11 cellular contexts compared by ENCODE assay signal in the genomic region with DNA sequence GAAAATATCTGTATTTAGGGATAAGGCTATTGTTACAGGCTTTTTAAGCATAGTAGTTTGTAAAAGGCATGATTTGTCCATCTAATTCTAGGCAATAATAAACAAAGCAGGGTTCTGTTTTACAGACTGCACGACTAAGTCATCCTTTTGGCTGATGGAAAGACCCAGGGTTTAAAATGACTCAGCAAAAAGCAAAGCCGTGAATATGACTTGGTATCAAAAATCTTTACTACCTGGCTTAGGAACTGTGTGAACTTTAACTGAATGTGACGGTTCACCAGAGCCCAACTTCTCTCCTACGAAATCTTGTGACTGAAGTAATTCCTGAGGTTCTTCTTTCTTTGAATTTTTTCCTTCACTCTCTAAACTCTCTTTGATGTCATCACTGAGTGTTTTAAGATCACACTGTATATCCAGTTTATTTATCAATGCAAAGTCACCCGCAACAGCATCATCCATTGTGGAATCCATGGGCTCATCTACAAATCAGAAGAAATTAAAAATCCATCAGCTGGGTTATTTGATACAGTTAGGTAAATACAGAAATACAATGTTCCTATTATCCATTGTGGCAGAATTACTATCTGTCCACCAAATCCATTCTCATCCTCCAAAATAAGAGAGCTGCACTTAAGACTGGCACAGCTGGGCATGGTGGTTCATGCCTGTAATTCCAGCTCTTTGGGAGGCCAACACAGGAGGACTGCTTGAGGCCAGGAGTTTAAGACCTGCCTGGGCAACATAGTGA. TPM values are rescaled to one million over a fixed set of nuclear protein-coding genes. Genes with fewer than 3 reads are reported as not detected.
DNase-seq lines count a peak whose midpoint lies in the region; ATAC-seq, FAIRE-seq and TF ChIP-seq lines count a peak whose summit lies in the region.
"Had no signal": no experiment of that assay in that cellular context is flagged by ENCODE, and none has a peak within 500 bp of the region (broad histone marks: within the 10 kb centered on the region; RNA-seq: fewer than 3 reads in every experiment).

No MANE protein-coding gene starts in this region.

- no peak for TF ChIP-seq RAD21 in A549 (conservative IDR thresholded peaks at IDR 0.05 in 1 of 2, IDR thresholded peaks at IDR 0.05 in 1 of 2)

- no peak for TF ChIP-seq EP300 in A549 (IDR thresholded peaks at IDR 0.05)

- FAIRE-seq in A549 (lab: Jason Lieb, UNC), result peak; percentile 28

- no peaks in the 10 kb centered on the region for H3K9me3 ChIP-seq in A549
- H3K9me3 ChIP-seq in HUES6 (ENCODE audit: control insufficient read depth, insufficient read depth, low read depth, low read length), result no peaks in the 10 kb centered on the region
- no peaks in the 10 kb centered on the region for H3K9me3 ChIP-seq in WERI-Rb-1 (ENCODE audit: severe bottlenecking)

- in situ Hi-C loops in GM13976 (cut with MboI; ENCODE audit: low sequenced_read_pairs, unreplicated experiment), result no loop called here

- peaks cover 30% of the 10 kb centered on the region for H3K36me3 Mint-ChIP-seq in progenitor cell of endocrine pancreas (ENCODE audit: insufficient read depth)

- no peak for TF ChIP-seq POLR2A in A549 (IDR thresholded peaks at IDR 0.05; ENCODE audit: low read length)

- H3K9me3 Mint-ChIP-seq in progenitor cell of endocrine pancreas (ENCODE audit: low read depth), result no peaks in the 10 kb centered on the region

- POLR2A ChIA-PET in A549 (lab: Yijun Ruan, JAX), result no interaction called here

- H3K27me3 Mint-ChIP-seq in progenitor cell of endocrine pancreas, result no peaks in the 10 kb centered on the region

- H3K4me1 ChIP-seq in A549 (peaks cover 20% of the 10 kb centered on the region), HUES6 (ENCODE audit: control insufficient read depth, insufficient read depth, low read length) (no peaks in the 10 kb centered on the region; the same call in 1 of the 2 replicates)

- no peaks in the 10 kb centered on the region for H3K4me1 Mint-ChIP-seq in progenitor cell of endocrine pancreas (ENCODE audit: low read depth)

- peak; percentile 56 to 80; a peak in 4 of 6 replicates for ATAC-seq in A549
- no peak for ATAC-seq in GM21423 (IDR thresholded peaks at IDR 0.05; ENCODE audit: unreplicated experiment)
- no peak for ATAC-seq in GM18870 (IDR thresholded peaks at IDR 0.05; ENCODE audit: unreplicated experiment)

- H3K4me3 ChIP-seq in A549 (no peak overlapping the region), HUES6 (ENCODE audit: low read depth, low read length) (no peak overlapping the region), fibroblast of pulmonary artery (replicated peaks; ENCODE audit: low read depth, low read length) (no peak overlapping the region), WERI-Rb-1 (ENCODE audit: low read depth, low read length) (no peak overlapping the region)

- H3K36me3 ChIP-seq in HUES6 (ENCODE audit: control insufficient read depth, insufficient read depth, low read length), result peaks cover 38% of the 10 kb centered on the region
- H3K36me3 ChIP-seq in WERI-Rb-1, result peaks cover 39% of the 10 kb centered on the region

- peak overlapping the region; percentile 45 for H3K4me2 ChIP-seq in A549

- peak; percentile 30 to 68 for DNase-seq in A549 (ENCODE audit: low read depth in 1 of 2, low spot score in 1 of 2)
- DNase-seq in GM13976 (ENCODE audit: low spot score), result peak; percentile 51
- peak; percentile 41 for DNase-seq in fibroblast of pulmonary artery (ENCODE audit: low read depth)
- DNase-seq in WERI-Rb-1, result no peak
- no peak for DNase-seq in progenitor cell of endocrine pancreas (ENCODE audit: low spot score, unreplicated experiment)
- DNase-seq: kidney; stimulated activated CD4-positive, alpha-beta T cell treated with anti-CD3 and anti-CD28 coated beads, Interleukin-1b, Interleukin-23, amount 100 ng/mL, for 48 hours had no signal

- no peak for TF ChIP-seq CTCF in A549 (IDR thresholded peaks at IDR 0.05)
- TF ChIP-seq CTCF in GM13976 (IDR thresholded peaks at IDR 0.05; ENCODE audit: borderline replicate concordance, control extremely low read depth, extremely low read depth, insufficient read depth, missing control alignments), result no peak
- no peak for TF ChIP-seq CTCF in fibroblast of pulmonary artery (IDR thresholded peaks at IDR 0.05; ENCODE audit: low read length, missing control alignments)
- no peak for TF ChIP-seq CTCF in WERI-Rb-1 (IDR thresholded peaks at IDR 0.05; ENCODE audit: low read depth, low read length)
- no peak for TF ChIP-seq CTCF in progenitor cell of endocrine pancreas (IDR thresholded peaks at IDR 0.05; ENCODE audit: unreplicated experiment)

- H3K27ac ChIP-seq in A549 (peak overlapping the region; percentile 71 to 88), HUES6 (ENCODE audit: low read depth, low read length) (peak overlapping the region; percentile 42; the same call in 1 of the 2 replicates), WERI-Rb-1 (no peak overlapping the region)
- H3K27ac ChIP-seq: HL-60 had no signal

- no peaks in the 10 kb centered on the region for H3K27me3 ChIP-seq in HUES6 (ENCODE audit: control insufficient read depth, insufficient read depth, low read length)
- no peaks in the 10 kb centered on the region for H3K27me3 ChIP-seq in WERI-Rb-1 (ENCODE audit: insufficient read depth, low read depth, severe bottlenecking)

- H3K4me3 Mint-ChIP-seq in progenitor cell of endocrine pancreas (ENCODE audit: low read depth), result no peak overlapping the region

- CTCF ChIA-PET in A549 (lab: Yijun Ruan, JAX), result interaction anchor here (0.6 to 1.5 kb wide), 4 partner anchors 8 to 30 kb away, joined by 3 to 7 read pairs (median 4); no protein-coding TSS in a partner anchor

- whole genome bisulfite sequencing in A549 (ENCODE audit: missing lambda C conversion rate), result 24% methylated on average over 5 of the region's 5 CpGs

- no peak overlapping the region for H3K9ac ChIP-seq in HUES6 (ENCODE audit: low read length)

- no peak overlapping the region for H3K27ac Mint-ChIP-seq in progenitor cell of endocrine pancreas

TF ChIP-seq in A549, 52 proteins besides CTCF, POLR2A, EP300 and RAD21:
- TF ChIP-seq HOXB13 (CRISPR knock-in tag; IDR thresholded peaks at IDR 0.05; ENCODE audit: low read depth) (peak; percentile 86), ZNF302 (CRISPR knock-in tag; IDR thresholded peaks at IDR 0.05) (0 out of 2 replicates have a peak, but pooled peaks have one; percentile 26), HOXB5 (CRISPR knock-in tag; IDR thresholded peaks at IDR 0.05) (peak; percentile 5; the same call in 1 of the 2 replicates), FOSL2 (IDR thresholded peaks at IDR 0.05) (no peak), FOSL2 (CRISPR knock-in tag; IDR thresholded peaks at IDR 0.05) (peak; percentile 54; the same call in 1 of the 2 replicates), MAZ (IDR thresholded peaks at IDR 0.05; ENCODE audit: borderline replicate concordance, low read depth, low read length) (no peak), ZSCAN20 (CRISPR knock-in tag; IDR thresholded peaks at IDR 0.05) (no peak), NFE2L2 (conservative IDR thresholded peaks at IDR 0.05; ENCODE audit: low read length) (peak; percentile 99), CHD4 (IDR thresholded peaks at IDR 0.05; ENCODE audit: borderline replicate concordance) (no peak), EHF (CRISPR knock-in tag; IDR thresholded peaks at IDR 0.05) (peak; percentile 67; the same call in 1 of the 2 replicates), MAFK (IDR thresholded peaks at IDR 0.05; ENCODE audit: partially characterized antibody) (peak; percentile 100), CHD2 (IDR thresholded peaks at IDR 0.05; ENCODE audit: low read length, partially characterized antibody) (no peak)
- TF ChIP-seq, protein P1, sequence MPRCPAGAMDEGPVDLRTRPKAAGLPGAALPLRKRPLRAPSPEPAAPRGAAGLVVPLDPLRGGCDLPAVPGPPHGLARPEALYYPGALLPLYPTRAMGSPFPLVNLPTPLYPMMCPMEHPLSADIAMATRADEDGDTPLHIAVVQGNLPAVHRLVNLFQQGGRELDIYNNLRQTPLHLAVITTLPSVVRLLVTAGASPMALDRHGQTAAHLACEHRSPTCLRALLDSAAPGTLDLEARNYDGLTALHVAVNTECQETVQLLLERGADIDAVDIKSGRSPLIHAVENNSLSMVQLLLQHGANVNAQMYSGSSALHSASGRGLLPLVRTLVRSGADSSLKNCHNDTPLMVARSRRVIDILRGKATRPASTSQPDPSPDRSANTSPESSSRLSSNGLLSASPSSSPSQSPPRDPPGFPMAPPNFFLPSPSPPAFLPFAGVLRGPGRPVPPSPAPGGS (IDR thresholded peaks at IDR 0.05), result no peak

RNA-seq across cellular contexts. Expression of a gene that starts 17.0 kb away (rescaled TPM):
- polyA plus RNA-seq in A549 (2011; rRNA removed) (56.6 and 58.8 TPM in 2 replicates), A549 (2017; fragmentation: RNase III; extraction: RNeasy Plus Mini Kit Qiagen cat#74134 plus additional on column Dnase treatment) (23.7 to 27.2 TPM (median 25.0 TPM) in 3 replicates)
- 6.8 and 8.2 TPM in 2 replicates for polyA plus RNA-seq in A549 (2012; cell fraction: cytosol; rRNA removed)
- 3.2 and 6.3 TPM in 2 replicates for polyA plus RNA-seq in A549 (2012; cell fraction: nucleus; rRNA removed)
- polyA minus RNA-seq in A549 (2011; rRNA and poly(A)+ RNA removed), result 59.0 and 61.5 TPM in 2 replicates
- total RNA-seq in progenitor cell of endocrine pancreas, result 40.8 and 41.0 TPM in 2 replicates

Comparison
In these comparisons a context has a peak if more than half of its experiments do, and no peak if none do; other contexts are left out.
1. ATAC-seq: peak in A549 (2 of 2); none in GM21423 (single experiment) and GM18870 (single experiment).
2. DNase-seq: peak in A549 (2 of 2), GM13976 (single experiment) and fibroblast of pulmonary artery (single experiment); none in WERI-Rb-1 (single experiment) and progenitor cell of endocrine pancreas (single experiment).